8 cellular contexts compared by ENCODE assay signal in genomic region chr7:7566651-7567611, GRCh38. TPM values are rescaled to one million over a fixed set of nuclear protein-coding genes. Genes with fewer than 3 reads are reported as not detected.
DNase-seq lines count a peak whose midpoint lies in the region; ATAC-seq, FAIRE-seq and TF ChIP-seq lines count a peak whose summit lies in the region.

TSS of gene MIOS (plus strand) at chr7:7566884. CDS start at chr7:7572476, 5,592 bp downstream.

- CTCF ChIA-PET in HepG2 (lab: Yijun Ruan, JAX; ENCODE audit: low intra/inter-chr PET ratio, low total read pairs): no interaction called here

- peak within 1 kb of the TSS; percentile 89 for H3K9ac ChIP-seq in HepG2 (ENCODE audit: insufficient read depth, low read depth, low read length)

- no peak for TF ChIP-seq EP300 in HepG2 (IDR thresholded peaks at IDR 0.05; ENCODE audit: low read depth in 2 of 2, low read length in 2 of 2)
- no peak for TF ChIP-seq EP300 in HepG2 (CRISPR knock-in tag; IDR thresholded peaks at IDR 0.05; ENCODE audit: borderline replicate concordance)

- intact Hi-C loops in dendritic cell treated with granulocyte-macrophage colony-stimulating factor and Interleukin-4, amounts not matched to agents 40 ng/mL and 50 ng/mL, for 4 days (cut with micrococcal nuclease): loop anchor here (5.0 to 10.0 kb wide), 4 partner anchors 312 to 862 kb away; partner anchors contain the start of genes C1GALT1, GLCCI1 and ZNF12
- intact Hi-C loops in HepG2 (cut with micrococcal nuclease; ENCODE audit: unreplicated experiment): loop anchor here (1.0 kb wide), 1 partner anchor 73 kb away; the partner anchor contains the start of gene UMAD1

- under 1% methylated on average over 37 of the region's 96 CpGs for WGBS in HepG2 (ENCODE audit: low lambda C conversion rate)

- TF ChIP-seq POLR2A in HepG2 (IDR thresholded peaks at IDR 0.05; ENCODE audit: insufficient read depth in 1 of 2, low read depth in 2 of 2, low read length in 2 of 2): peak; percentile 70 to 76

- H3K4me1 ChIP-seq in HepG2 (ENCODE audit: insufficient read depth, low read length): peaks cover 42% of the 10 kb centered on the region

- peak; percentile 96 for DNase-seq in AG20443 (ENCODE audit: low spot score)
- peak; percentile 40 for DNase-seq in NCI-H446 treated with DMSO at 0.1 percent for 48 hours (lab: John Stamatoyannopoulos, UW)
- DNase-seq in activated CD4-positive, alpha-beta T cell treated with anti-CD3 and anti-CD28 coated beads, Interleukin-2, amount 50 U/mL, for 4 hours: peak; percentile 72
- DNase-seq in HepG2 (ENCODE audit: low spot score): peak; percentile 69
- DNase-seq in stimulated activated CD4-positive, alpha-beta T cell treated with anti-CD3 and anti-CD28 coated beads, Interleukin-4, amount 100 ng/mL, for 1 hour: peak; percentile 81

- peaks cover 0 to 2% of the 10 kb centered on the region in 2 experiments; a peak in 1 of 5 replicates for H3K36me3 ChIP-seq in HepG2 (replicated peaks in 1 of 2; ENCODE audit: control insufficient read depth in 1 of 2, insufficient read depth in 2 of 2, low read length in 2 of 2)

- no peaks in the 10 kb centered on the region for H3K9me3 Mint-ChIP-seq in dendritic cell treated with granulocyte-macrophage colony-stimulating factor and Interleukin-4, amounts not matched to agents 40 ng/mL and 50 ng/mL, for 4 days

- no peaks in the 10 kb centered on the region for H3K27me3 Mint-ChIP-seq in dendritic cell treated with granulocyte-macrophage colony-stimulating factor and Interleukin-4, amounts not matched to agents 40 ng/mL and 50 ng/mL, for 4 days

- peaks cover 29% of the 10 kb centered on the region for H3K4me1 Mint-ChIP-seq in dendritic cell treated with granulocyte-macrophage colony-stimulating factor and Interleukin-4, amounts not matched to agents 40 ng/mL and 50 ng/mL, for 4 days (ENCODE audit: low read depth)

- H3K27me3 ChIP-seq in HepG2 (ENCODE audit: control insufficient read depth in 1 of 2, insufficient read depth in 2 of 2, low read length in 2 of 2): no peaks in the 10 kb centered on the region

- peak within 1 kb of the TSS; percentile 73 for H3K27ac ChIP-seq in HepG2 (ENCODE audit: extremely low read length, insufficient read depth, low read length)

- TF ChIP-seq CTCF in HepG2 (CRISPR knock-in tag; IDR thresholded peaks at IDR 0.05): no peak

- H3K79me2 ChIP-seq in HepG2 (ENCODE audit: insufficient read depth, low read length): peaks cover 40% of the 10 kb centered on the region

- no peak within 1 kb of the TSS for H3K27ac Mint-ChIP-seq in dendritic cell treated with granulocyte-macrophage colony-stimulating factor and Interleukin-4, amounts not matched to agents 40 ng/mL and 50 ng/mL, for 4 days

- POLR2A ChIA-PET in HepG2 (lab: Yijun Ruan, JAX): interaction anchor here (1.7 kb wide), 1 partner anchor 73 kb away, joined by 4 read pairs; the partner anchor contains the start of gene UMAD1

- H3K4me3 ChIP-seq in HepG2 (replicated peaks in 1 of 3; ENCODE audit: insufficient read depth in 1 of 3, low read depth in 2 of 3, low read length in 3 of 3): peak within 1 kb of the TSS; percentile 67 to 83 (median 79)

- peak within 1 kb of the TSS; percentile 76 for H3K4me2 ChIP-seq in HepG2 (ENCODE audit: low read depth, low read length)

- peak within 1 kb of the TSS; percentile 70 for H3K4me3 Mint-ChIP-seq in dendritic cell treated with granulocyte-macrophage colony-stimulating factor and Interleukin-4, amounts not matched to agents 40 ng/mL and 50 ng/mL, for 4 days

- BruUV-seq in HepG2 (replicated peaks; lab: Mats Ljungman, UMichigan): no TSS peak

- H3K9me3 ChIP-seq in HepG2 (ENCODE audit: low read length): no peaks in the 10 kb centered on the region

- in situ Hi-C loops in HepG2 (cut with HindIII; ENCODE audit: extremely low pct_ligation_motif_present, low pct_unique_long_range_greater_than_20kb): no loop called here

- TF ChIP-seq RAD21 in HepG2 (CRISPR knock-in tag; IDR thresholded peaks at IDR 0.05): peak; percentile 49; the same call in 1 of the 2 replicates

- peak within 1 kb of the TSS; percentile 97 for H2AFZ ChIP-seq in HepG2 (ENCODE audit: low read length)

- FAIRE-seq in HepG2 (lab: Jason Lieb, UNC): no peak

- H3K36me3 Mint-ChIP-seq in dendritic cell treated with granulocyte-macrophage colony-stimulating factor and Interleukin-4, amounts not matched to agents 40 ng/mL and 50 ng/mL, for 4 days (ENCODE audit: low read depth): peaks cover 17% of the 10 kb centered on the region

- H4K20me1 ChIP-seq in HepG2 (ENCODE audit: insufficient read depth, low read length): no peaks in the 10 kb centered on the region

- ATAC-seq in GM18870 (IDR thresholded peaks at IDR 0.05; ENCODE audit: unreplicated experiment): peak; percentile 51
- ATAC-seq in HG03103 (IDR thresholded peaks at IDR 0.05; ENCODE audit: low read depth, unreplicated experiment): peak; percentile 66
- ATAC-seq in HepG2: peak; percentile 93

TF ChIP-seq in HepG2, 621 proteins besides CTCF, POLR2A, EP300 and RAD21 (continues in another document):
- peak; percentile 83; the same call in 1 of the 2 replicates for TF ChIP-seq ZNF431 (CRISPR knock-in tag; IDR thresholded peaks at IDR 0.05; ENCODE audit: borderline replicate concordance, low read depth)
- TF ChIP-seq, protein P1, sequence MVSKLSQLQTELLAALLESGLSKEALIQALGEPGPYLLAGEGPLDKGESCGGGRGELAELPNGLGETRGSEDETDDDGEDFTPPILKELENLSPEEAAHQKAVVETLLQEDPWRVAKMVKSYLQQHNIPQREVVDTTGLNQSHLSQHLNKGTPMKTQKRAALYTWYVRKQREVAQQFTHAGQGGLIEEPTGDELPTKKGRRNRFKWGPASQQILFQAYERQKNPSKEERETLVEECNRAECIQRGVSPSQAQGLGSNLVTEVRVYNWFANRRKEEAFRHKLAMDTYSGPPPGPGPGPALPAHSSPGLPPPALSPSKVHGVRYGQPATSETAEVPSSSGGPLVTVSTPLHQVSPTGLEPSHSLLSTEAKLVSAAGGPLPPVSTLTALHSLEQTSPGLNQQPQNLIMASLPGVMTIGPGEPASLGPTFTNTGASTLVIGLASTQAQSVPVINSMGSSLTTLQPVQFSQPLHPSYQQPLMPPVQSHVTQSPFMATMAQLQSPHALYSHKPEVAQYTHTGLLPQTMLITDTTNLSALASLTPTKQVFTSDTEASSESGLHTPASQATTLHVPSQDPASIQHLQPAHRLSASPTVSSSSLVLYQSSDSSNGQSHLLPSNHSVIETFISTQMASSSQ (IDR thresholded peaks at IDR 0.05; ENCODE audit: low read depth): no peak
- TF ChIP-seq, protein P1 (CRISPR knock-in tag; IDR thresholded peaks at IDR 0.05; ENCODE audit: borderline replicate concordance): peak; percentile 10; the same call in 1 of the 2 replicates
- TF ChIP-seq ZNF841 (CRISPR knock-in tag; IDR thresholded peaks at IDR 0.05; ENCODE audit: borderline replicate concordance): no peak
- TF ChIP-seq IRF9 (CRISPR knock-in tag; IDR thresholded peaks at IDR 0.05; ENCODE audit: borderline replicate concordance): 0 out of 2 replicates have a peak, but pooled peaks have one; percentile 27
- no peak for TF ChIP-seq KDM6A (CRISPR knock-in tag; IDR thresholded peaks at IDR 0.05; ENCODE audit: low read depth)

RNA-seq across cellular contexts. Expression of gene MIOS, which starts in this region (rescaled TPM):
- 33.5 and 36.2 TPM in 2 replicates for total RNA-seq in HepG2 (2016; rRNA removed; fragmentation: Illumina TruSeq; extraction: Trizol)
- 11.4 and 12.2 TPM in 2 replicates for total RNA-seq in HepG2 (2016; cell fraction: cytosol; rRNA removed; fragmentation: Illumina TruSeq; extraction: Trizol; ENCODE audit: low read depth)
- 31.5 and 33.8 TPM in 2 replicates for total RNA-seq in HepG2 (2016; cell fraction: insoluble cytoplasmic fraction; rRNA removed; fragmentation: Illumina TruSeq; extraction: Trizol)
- 18.8 and 19.9 TPM in 2 replicates for total RNA-seq in HepG2 (2016; cell fraction: membrane; rRNA removed; fragmentation: Illumina TruSeq; extraction: Trizol)
- 39.3 and 42.7 TPM in 2 replicates for total RNA-seq in HepG2 (2016; cell fraction: nucleus; rRNA removed; fragmentation: Illumina TruSeq; extraction: Trizol)
- 11.8 and 15.2 TPM in 2 replicates for polyA plus RNA-seq in HepG2 (2011; rRNA removed)
- 5.7 and 8.9 TPM in 2 replicates for polyA plus RNA-seq in HepG2 (2011; cell fraction: cytosol; rRNA removed)
- polyA plus RNA-seq in HepG2 (2011; cell fraction: nucleus; rRNA removed): 8.6 and 10.4 TPM in 2 replicates
- 9.7 and 10.5 TPM in 2 replicates for polyA plus RNA-seq in HepG2 (2012)
- polyA plus RNA-seq in HepG2 (2016; cell fraction: cytosol; fragmentation: Illumina TruSeq; extraction: Trizol; ENCODE audit: low read depth): 6.4 and 7.1 TPM in 2 replicates
- 19.7 and 23.4 TPM in 2 replicates for polyA plus RNA-seq in HepG2 (2016; cell fraction: insoluble cytoplasmic fraction; fragmentation: Illumina TruSeq; extraction: Trizol; ENCODE audit: low read depth)
- polyA plus RNA-seq in HepG2 (2016; cell fraction: membrane; fragmentation: Illumina TruSeq; extraction: Trizol; ENCODE audit: low read depth): 7.5 and 8.1 TPM in 2 replicates
- 24.2 and 27.0 TPM in 2 replicates for polyA plus RNA-seq in HepG2 (2016; cell fraction: nucleus; fragmentation: Illumina TruSeq; extraction: Trizol; ENCODE audit: insufficient read depth, low read depth)
- 8.8 and 16.3 TPM in 2 replicates for polyA minus RNA-seq in HepG2 (2011; rRNA and poly(A)+ RNA removed; ENCODE audit: low replicate concordance)
- 9.5 and 13.8 TPM in 2 replicates for polyA minus RNA-seq in HepG2 (2011; cell fraction: cytosol; rRNA and poly(A)+ RNA removed)
- 78.3 and 78.4 TPM in 2 replicates for polyA minus RNA-seq in HepG2 (2011; cell fraction: nucleus; rRNA and poly(A)+ RNA removed)

Comparison
In these comparisons a context has a peak if more than half of its experiments do, and no peak if none do; other contexts are left out.
1. Peak in every context shown above with its lines: DNase-seq, ATAC-seq, H3K4me3 ChIP-seq and H3K27ac ChIP-seq.
2. DNase-seq: peak in every context shown above with its lines; median percentile 96 in AG20443; 81 in stimulated activated CD4-positive, alpha-beta T cell treated with anti-CD3 and anti-CD28 coated beads, Interleukin-4, amount 100 ng/mL, for 1 hour; 72 in activated CD4-positive, alpha-beta T cell treated with anti-CD3 and anti-CD28 coated beads, Interleukin-2, amount 50 U/mL, for 4 hours; 69 in HepG2; 40 in NCI-H446 treated with DMSO at 0.1 percent for 48 hours.